In genomic region chr11:118572075-118572913, GRCh38 we compare ENCODE assay signal across 8 cellular contexts. TPM values are rescaled to one million over a fixed set of nuclear protein-coding genes. Genes with fewer than 3 reads are reported as not detected.
DNase-seq lines count a peak whose midpoint lies in the region; ATAC-seq and TF ChIP-seq lines count a peak whose summit lies in the region.

Gene ARCN1 (plus strand): TSS chr11:118572409. CDS start chr11:118572548, 139 bp downstream.

- peak; percentile 66 for ATAC-seq in GM21447 (IDR thresholded peaks at IDR 0.05; ENCODE audit: unreplicated experiment)
- peak; percentile 83 to 91 (median 89) for ATAC-seq in natural killer cell

- DNase-seq in COLO668 (lab: John Stamatoyannopoulos, UW; ENCODE audit: unreplicated experiment) (peak; percentile 77), KBM-7 (peak; percentile 71), RPMI8226 (peak; percentile 86), fibroblast of pulmonary artery (ENCODE audit: low read depth) (peak; percentile 77), natural killer cell (peak; percentile 68)
- peak; percentile 69 for DNase-seq in activated T-helper 9 cell treated with anti-CD3 and anti-CD28 coated beads, Interleukin-2, amount 50 U/mL, for 16 hours (ENCODE audit: low read depth)
- DNase-seq in stimulated activated naive CD4-positive, alpha-beta T cell (lab: John Stamatoyannopoulos, UW) = peak; percentile 77 to 88 (median 84)

- peak within 1 kb of the TSS; percentile 89 to 97 for H3K27ac Mint-ChIP-seq in natural killer cell

- H3K9me3 Mint-ChIP-seq in natural killer cell = no peaks in the 10 kb centered on the region

- no peaks in the 10 kb centered on the region for H3K27me3 Mint-ChIP-seq in natural killer cell (ENCODE audit: low read depth in 2 of 2)

- peak within 1 kb of the TSS; percentile 95 for H3K4me3 Mint-ChIP-seq in natural killer cell

- peaks cover 46 to 47% of the 10 kb centered on the region in 2 donors for H3K4me1 Mint-ChIP-seq in natural killer cell

- TF ChIP-seq CTCF in fibroblast of pulmonary artery (IDR thresholded peaks at IDR 0.05; ENCODE audit: low read length, missing control alignments) = no peak
- TF ChIP-seq CTCF in natural killer cell (IDR thresholded peaks at IDR 0.05) = no peak

- no peaks in the 10 kb centered on the region for H3K36me3 Mint-ChIP-seq in natural killer cell

- peak within 1 kb of the TSS; percentile 97 for H3K4me3 ChIP-seq in fibroblast of pulmonary artery (replicated peaks; ENCODE audit: low read depth, low read length)

- in situ Hi-C loops in KBM-7 (cut with MboI; ENCODE audit: low pct_unique_long_range_greater_than_20kb, low sequenced_read_pairs) = no loop called here

- intact Hi-C loops in natural killer cell (cut with micrococcal nuclease) = loop anchor here (5.0 kb wide), 1 partner anchor 35 kb away; the partner anchor contains the start of gene PHLDB1

RNA-seq across cellular contexts. Expression of gene ARCN1, which starts in this region (rescaled TPM):
- total RNA-seq in natural killer cell = 10 to 100 TPM; 72.9 to 88.6 (median 88.4) TPM

Comparison
In these comparisons a context has a peak if more than half of its experiments do, and no peak if none do; other contexts are left out.
1. Peak in every context shown above with its lines: DNase-seq, ATAC-seq and H3K4me3 ChIP-seq.